ENCODE assay signal across 31 cellular contexts in the genomic region with DNA sequence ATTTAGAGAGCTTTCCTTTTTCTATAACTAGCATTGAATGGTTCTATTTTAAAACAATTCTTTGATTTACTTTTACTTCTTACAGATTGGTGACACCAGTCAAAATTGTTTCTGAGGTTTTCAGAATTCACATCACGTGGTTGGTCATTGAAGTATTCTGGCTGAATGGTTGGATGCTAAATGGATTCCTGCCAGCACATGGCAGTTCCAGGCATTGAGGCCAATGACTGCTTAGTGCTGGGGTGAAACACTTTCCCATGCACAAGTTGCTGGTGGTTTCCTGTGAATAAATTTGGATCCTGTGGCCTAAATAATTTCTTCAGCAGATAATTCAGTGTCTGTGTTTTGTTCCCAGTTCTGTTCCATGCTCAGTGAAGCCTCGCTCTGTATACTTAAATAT. TPM values are rescaled to one million over a fixed set of nuclear protein-coding genes. Genes with fewer than 3 reads are reported as not detected.
A peak's percentile ranks its signal among the peaks of the same experiment; 100 is the strongest.
DNase-seq lines count a peak whose midpoint lies in the region; ATAC-seq and TF ChIP-seq lines count a peak whose summit lies in the region.
"Had no signal": no experiment of that assay in that cellular context is flagged by ENCODE, and none has a peak within 500 bp of the region (broad histone marks: within the 10 kb centered on the region; RNA-seq: fewer than 3 reads in every experiment).

No MANE protein-coding gene starts in this region.

- H3K27ac ChIP-seq in cingulate gyrus (ENCODE audit: low read depth, low read length) = peak overlapping the region; percentile 2
- H3K27ac ChIP-seq: gastrocnemius medialis, pancreas, right atrium auricular region, SJSA1, thoracic aorta, uterus, WERI-Rb-1 had no signal

- peak; percentile 83 for DNase-seq in Ammon's horn (ENCODE audit: low spot score)
- peak; percentile 84 for DNase-seq in midbrain (lab: John Stamatoyannopoulos, UW)
- DNase-seq in activated T-cell treated with anti-CD3 and anti-CD28 coated beads for 4 hours = no peak
- DNase-seq: activated CD4-positive, alpha-beta T cell treated with anti-CD3 and anti-CD28 coated beads, Interleukin-2, amount 10 ng/mL, durations not matched to agents 24 days and 14 days; activated CD8-positive, alpha-beta memory T cell treated with anti-CD3 and anti-CD28 coated beads for 24 hours; activated gamma-delta T cell; activated T-cell treated with anti-CD3 and anti-CD28 coated beads, Interleukin-2, amount 50 U/mL, for 24 hours; CD4-positive, CD25-positive, alpha-beta regulatory T cell; DND-41; gastrocnemius medialis; immature natural killer cell; left colon; NCI-H1417 treated with DMSO at 0.1 percent for 48 hours; NCI-H2081 treated with DMSO at 0.1 percent for 48 hours; NCI-H345; NCI-H774; nephron progenitor cell; pancreas; small intestine; stimulated activated naive CD8-positive, alpha-beta T cell treated with anti-CD3 and anti-CD28 coated beads, Interleukin-15, Interleukin-2, amounts not matched to agents 100 U/mL and 50 U/mL, for 24 hours; T1000; uterus; WERI-Rb-1 had no signal

- ATAC-seq in HG02588 (IDR thresholded peaks at IDR 0.05; ENCODE audit: unreplicated experiment) = no peak
- ATAC-seq in GM18868 (IDR thresholded peaks at IDR 0.05; ENCODE audit: unreplicated experiment) = no peak
- ATAC-seq in GM18519 (IDR thresholded peaks at IDR 0.05; ENCODE audit: low FRiP score, unreplicated experiment) = no peak
- ATAC-seq: gastrocnemius medialis; left colon; pancreas; stimulated activated naive CD8-positive, alpha-beta T cell treated with anti-CD3 and anti-CD28 coated beads, Interleukin-15, Interleukin-2, amounts not matched to agents 100 U/mL and 50 U/mL, for 24 hours had no signal

TF ChIP-seq in PFSK-1, 5 proteins besides CTCF, POLR2A, EP300 and RAD21:
- no peak for TF ChIP-seq POLR2AphosphoS5 (IDR thresholded peaks at IDR 0.05; ENCODE audit: low read depth, low read length)
- TF ChIP-seq TAF1 (IDR thresholded peaks at IDR 0.05; ENCODE audit: borderline replicate concordance, insufficient read depth, low read length) = no peak
- TF ChIP-seq, protein P1, sequence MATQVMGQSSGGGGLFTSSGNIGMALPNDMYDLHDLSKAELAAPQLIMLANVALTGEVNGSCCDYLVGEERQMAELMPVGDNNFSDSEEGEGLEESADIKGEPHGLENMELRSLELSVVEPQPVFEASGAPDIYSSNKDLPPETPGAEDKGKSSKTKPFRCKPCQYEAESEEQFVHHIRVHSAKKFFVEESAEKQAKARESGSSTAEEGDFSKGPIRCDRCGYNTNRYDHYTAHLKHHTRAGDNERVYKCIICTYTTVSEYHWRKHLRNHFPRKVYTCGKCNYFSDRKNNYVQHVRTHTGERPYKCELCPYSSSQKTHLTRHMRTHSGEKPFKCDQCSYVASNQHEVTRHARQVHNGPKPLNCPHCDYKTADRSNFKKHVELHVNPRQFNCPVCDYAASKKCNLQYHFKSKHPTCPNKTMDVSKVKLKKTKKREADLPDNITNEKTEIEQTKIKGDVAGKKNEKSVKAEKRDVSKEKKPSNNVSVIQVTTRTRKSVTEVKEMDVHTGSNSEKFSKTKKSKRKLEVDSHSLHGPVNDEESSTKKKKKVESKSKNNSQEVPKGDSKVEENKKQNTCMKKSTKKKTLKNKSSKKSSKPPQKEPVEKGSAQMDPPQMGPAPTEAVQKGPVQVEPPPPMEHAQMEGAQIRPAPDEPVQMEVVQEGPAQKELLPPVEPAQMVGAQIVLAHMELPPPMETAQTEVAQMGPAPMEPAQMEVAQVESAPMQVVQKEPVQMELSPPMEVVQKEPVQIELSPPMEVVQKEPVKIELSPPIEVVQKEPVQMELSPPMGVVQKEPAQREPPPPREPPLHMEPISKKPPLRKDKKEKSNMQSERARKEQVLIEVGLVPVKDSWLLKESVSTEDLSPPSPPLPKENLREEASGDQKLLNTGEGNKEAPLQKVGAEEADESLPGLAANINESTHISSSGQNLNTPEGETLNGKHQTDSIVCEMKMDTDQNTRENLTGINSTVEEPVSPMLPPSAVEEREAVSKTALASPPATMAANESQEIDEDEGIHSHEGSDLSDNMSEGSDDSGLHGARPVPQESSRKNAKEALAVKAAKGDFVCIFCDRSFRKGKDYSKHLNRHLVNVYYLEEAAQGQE (IDR thresholded peaks at IDR 0.05; ENCODE audit: insufficient read depth in 1 of 2, low read depth in 2 of 2, low read length in 2 of 2) = no peak
- no peak for TF ChIP-seq SIN3A (IDR thresholded peaks at IDR 0.05; ENCODE audit: borderline replicate concordance, insufficient read depth, low read length)
- peak; percentile 15 for TF ChIP-seq FOXP2 (optimal IDR thresholded peaks at IDR 0.05; ENCODE audit: borderline replicate concordance, extremely low read depth, extremely low read length, insufficient read depth)

RNA-seq across cellular contexts. Expression of a gene that starts 20.6 kb away (rescaled TPM):
- 3.7 TPM for polyA plus RNA-seq in PFSK-1 (2012; ENCODE audit: insufficient read length, low read depth)
- polyA plus RNA-seq: CD4-positive, CD25-positive, alpha-beta regulatory T cell had no signal
